Comparison of ENCODE assay signal across 8 cellular contexts in the genomic region with DNA sequence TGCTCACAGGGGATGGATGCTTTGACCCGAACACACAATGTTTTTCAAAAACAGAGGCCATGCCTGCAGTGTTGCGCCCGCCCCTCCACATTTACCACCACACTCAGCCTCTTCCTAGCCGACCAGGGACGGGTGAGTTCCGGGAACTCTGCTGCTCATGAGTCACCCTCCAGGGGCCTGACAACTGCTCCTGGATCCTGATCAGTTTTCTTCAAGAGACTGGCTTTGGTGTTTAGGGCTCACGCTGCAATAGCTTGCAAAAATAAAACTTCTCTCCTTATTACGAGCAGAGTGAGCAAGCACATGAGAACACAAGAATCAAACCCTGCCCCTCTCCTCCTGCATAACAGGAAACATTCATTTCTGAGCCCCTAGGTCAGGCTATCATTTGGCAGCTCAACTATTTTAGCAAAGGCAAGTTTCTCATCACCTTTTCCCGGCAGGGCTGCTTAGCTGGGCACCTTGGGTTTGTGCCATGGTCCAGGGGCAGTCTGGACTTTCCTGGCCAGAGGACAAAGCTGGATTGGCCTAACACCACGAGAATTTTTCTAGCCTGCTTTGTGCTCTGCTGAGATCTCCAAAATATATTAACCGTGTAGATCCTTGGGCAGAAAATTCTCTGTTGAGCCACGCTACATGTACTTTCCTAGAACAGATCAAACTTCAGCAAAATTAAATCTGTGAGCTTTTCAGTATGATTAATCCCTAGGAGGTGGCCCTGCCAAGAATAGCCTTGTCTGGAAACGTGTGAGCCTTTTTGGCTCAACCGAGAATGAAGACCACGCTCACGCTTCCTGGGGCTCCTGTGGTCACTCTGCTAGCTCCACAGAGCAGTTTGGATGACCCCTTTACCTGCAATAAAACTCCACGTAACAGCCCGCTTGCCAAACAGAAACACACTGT. TPM values are rescaled to one million over a fixed set of nuclear protein-coding genes. Genes with fewer than 3 reads are reported as not detected.
DNase-seq lines count a peak whose midpoint lies in the region; ATAC-seq and TF ChIP-seq lines count a peak whose summit lies in the region.

No MANE protein-coding gene starts in this region.

- H3K4me1 ChIP-seq in left lung, result peaks cover 11 to 14% of the 10 kb centered on the region in 2 donors

- intact Hi-C loops in left lung (cut with DNase I), result no loop called here

- H3K27ac ChIP-seq in left lung, result peak overlapping the region; percentile 71 to 78
- H3K27ac ChIP-seq in substantia nigra (ENCODE audit: low read depth, low read length, poor library complexity, severe bottlenecking), result peak overlapping the region; percentile 35

- H3K36me3 Mint-ChIP-seq in activated naive CD4-positive, alpha-beta T cell treated with anti-CD3 and anti-CD28 coated beads, Interleukin-2, amount 10 ng/mL, durations not matched to agents 7 days and 5 days, result no peaks in the 10 kb centered on the region
- H3K36me3 Mint-ChIP-seq in stimulated activated naive B cell treated with anti-CD40 and anti-IgM and Interleukin-4, amounts not matched to agents 10 μg/mL and 1 μg/mL and 100 μg/mL, for 72 hours, result no peaks in the 10 kb centered on the region
- peaks cover 3% of the 10 kb centered on the region for H3K36me3 Mint-ChIP-seq in effector memory CD8-positive, alpha-beta T cell (ENCODE audit: insufficient read depth)

- H3K27me3 Mint-ChIP-seq in activated naive CD4-positive, alpha-beta T cell treated with anti-CD3 and anti-CD28 coated beads, Interleukin-2, amount 10 ng/mL, durations not matched to agents 7 days and 5 days, result peaks cover 29% of the 10 kb centered on the region
- H3K27me3 Mint-ChIP-seq in stimulated activated naive B cell treated with anti-CD40 and anti-IgM and Interleukin-4, amounts not matched to agents 10 μg/mL and 1 μg/mL and 100 μg/mL, for 72 hours, result peaks cover 23 to 26% of the 10 kb centered on the region in 2 donors
- H3K27me3 Mint-ChIP-seq in effector memory CD8-positive, alpha-beta T cell, result peaks cover 36 to 48% of the 10 kb centered on the region in 2 donors

- no peak overlapping the region for H3K4me3 ChIP-seq in left lung

- H3K9me3 ChIP-seq in left lung, result no peaks in the 10 kb centered on the region

- DNase-seq in activated naive CD4-positive, alpha-beta T cell treated with anti-CD3 and anti-CD28 coated beads, Interleukin-2, amount 10 ng/mL, durations not matched to agents 7 days and 5 days, result no peak
- DNase-seq in activated naive CD4-positive, alpha-beta T cell treated with anti-CD3 and anti-CD28 coated beads, Interleukin-2, amount 50 U/mL, for 16 hours, result no peak
- peak; percentile 90 for DNase-seq in astrocyte of the hippocampus (ENCODE audit: low read depth, low spot score)
- DNase-seq in left lung, result peak; percentile 62 to 80
- peak in 23 of 49 donors; percentile 8 to 82 (median 25) for DNase-seq in substantia nigra (lab: John Stamatoyannopoulos, UW)
- DNase-seq in stimulated activated naive B cell treated with anti-CD40 and anti-IgM and Interleukin-4, amounts not matched to agents 10 μg/mL and 1 μg/mL and 100 μg/mL, for 72 hours, result no peak
- no peak for DNase-seq in T-helper 9 cell
- DNase-seq in effector memory CD8-positive, alpha-beta T cell, result no peak

- TF ChIP-seq CTCF in left lung (IDR thresholded peaks at IDR 0.05), result no peak

- no peaks in the 10 kb centered on the region for H3K9me3 Mint-ChIP-seq in activated naive CD4-positive, alpha-beta T cell treated with anti-CD3 and anti-CD28 coated beads, Interleukin-2, amount 10 ng/mL, durations not matched to agents 7 days and 5 days
- H3K9me3 Mint-ChIP-seq in stimulated activated naive B cell treated with anti-CD40 and anti-IgM and Interleukin-4, amounts not matched to agents 10 μg/mL and 1 μg/mL and 100 μg/mL, for 72 hours, result no peaks in the 10 kb centered on the region
- no peaks in the 10 kb centered on the region for H3K9me3 Mint-ChIP-seq in effector memory CD8-positive, alpha-beta T cell

- peak; percentile 84 for ATAC-seq in left lung
- ATAC-seq in stimulated activated naive B cell treated with anti-CD40 and anti-IgM and Interleukin-4, amounts not matched to agents 10 μg/mL and 1 μg/mL and 100 μg/mL, for 72 hours (replicated peaks), result no peak
- no peak for ATAC-seq in effector memory CD8-positive, alpha-beta T cell (replicated peaks)

- no peaks in the 10 kb centered on the region for H3K27me3 ChIP-seq in left lung

- peaks cover 9% of the 10 kb centered on the region for H3K4me1 Mint-ChIP-seq in activated naive CD4-positive, alpha-beta T cell treated with anti-CD3 and anti-CD28 coated beads, Interleukin-2, amount 10 ng/mL, durations not matched to agents 7 days and 5 days
- peaks cover 0 to 5% of the 10 kb centered on the region in 2 donors for H3K4me1 Mint-ChIP-seq in stimulated activated naive B cell treated with anti-CD40 and anti-IgM and Interleukin-4, amounts not matched to agents 10 μg/mL and 1 μg/mL and 100 μg/mL, for 72 hours
- peaks cover 0 to 5% of the 10 kb centered on the region in 2 donors for H3K4me1 Mint-ChIP-seq in effector memory CD8-positive, alpha-beta T cell (ENCODE audit: low read depth in 2 of 2)

- no peak overlapping the region for H3K4me3 Mint-ChIP-seq in activated naive CD4-positive, alpha-beta T cell treated with anti-CD3 and anti-CD28 coated beads, Interleukin-2, amount 10 ng/mL, durations not matched to agents 7 days and 5 days
- no peak overlapping the region for H3K4me3 Mint-ChIP-seq in stimulated activated naive B cell treated with anti-CD40 and anti-IgM and Interleukin-4, amounts not matched to agents 10 μg/mL and 1 μg/mL and 100 μg/mL, for 72 hours
- H3K4me3 Mint-ChIP-seq in effector memory CD8-positive, alpha-beta T cell, result peak overlapping the region in 1 of 2 donors; percentile 37

- peak overlapping the region; percentile 20 for H3K27ac Mint-ChIP-seq in activated naive CD4-positive, alpha-beta T cell treated with anti-CD3 and anti-CD28 coated beads, Interleukin-2, amount 10 ng/mL, durations not matched to agents 7 days and 5 days
- H3K27ac Mint-ChIP-seq in stimulated activated naive B cell treated with anti-CD40 and anti-IgM and Interleukin-4, amounts not matched to agents 10 μg/mL and 1 μg/mL and 100 μg/mL, for 72 hours, result no peak overlapping the region
- no peak overlapping the region for H3K27ac Mint-ChIP-seq in effector memory CD8-positive, alpha-beta T cell

- CTCF ChIA-PET in activated naive CD4-positive, alpha-beta T cell treated with anti-CD3 and anti-CD28 coated beads, Interleukin-2, amount 10 ng/mL, durations not matched to agents 7 days and 5 days (lab: Charles Lee), result interaction anchor here (0.6 to 1.2 kb wide), 4 partner anchors 12 to 1524 kb away, joined by 3 to 4 read pairs (median 3); no protein-coding TSS in a partner anchor

- H3K36me3 ChIP-seq in left lung, result no peaks in the 10 kb centered on the region

RNA-seq across cellular contexts. Expression of a gene that starts 52.7 kb away (rescaled TPM):
- under 1 TPM; 0.17 to 0.21 TPM for total RNA-seq in left lung

Comparison
In these comparisons a context has a peak if more than half of its experiments do, and no peak if none do; other contexts are left out.
1. DNase-seq: peak in astrocyte of the hippocampus (single experiment) and left lung (2 of 2); none in activated naive CD4-positive, alpha-beta T cell treated with anti-CD3 and anti-CD28 coated beads, Interleukin-2, amount 10 ng/mL, durations not matched to agents 7 days and 5 days (single experiment), activated naive CD4-positive, alpha-beta T cell treated with anti-CD3 and anti-CD28 coated beads, Interleukin-2, amount 50 U/mL, for 16 hours (single experiment), stimulated activated naive B cell treated with anti-CD40 and anti-IgM and Interleukin-4, amounts not matched to agents 10 μg/mL and 1 μg/mL and 100 μg/mL, for 72 hours (single experiment), T-helper 9 cell (single experiment) and effector memory CD8-positive, alpha-beta T cell (0 of 3).